Comparison of ENCODE assay signal across 10 cellular contexts in the genomic region with DNA sequence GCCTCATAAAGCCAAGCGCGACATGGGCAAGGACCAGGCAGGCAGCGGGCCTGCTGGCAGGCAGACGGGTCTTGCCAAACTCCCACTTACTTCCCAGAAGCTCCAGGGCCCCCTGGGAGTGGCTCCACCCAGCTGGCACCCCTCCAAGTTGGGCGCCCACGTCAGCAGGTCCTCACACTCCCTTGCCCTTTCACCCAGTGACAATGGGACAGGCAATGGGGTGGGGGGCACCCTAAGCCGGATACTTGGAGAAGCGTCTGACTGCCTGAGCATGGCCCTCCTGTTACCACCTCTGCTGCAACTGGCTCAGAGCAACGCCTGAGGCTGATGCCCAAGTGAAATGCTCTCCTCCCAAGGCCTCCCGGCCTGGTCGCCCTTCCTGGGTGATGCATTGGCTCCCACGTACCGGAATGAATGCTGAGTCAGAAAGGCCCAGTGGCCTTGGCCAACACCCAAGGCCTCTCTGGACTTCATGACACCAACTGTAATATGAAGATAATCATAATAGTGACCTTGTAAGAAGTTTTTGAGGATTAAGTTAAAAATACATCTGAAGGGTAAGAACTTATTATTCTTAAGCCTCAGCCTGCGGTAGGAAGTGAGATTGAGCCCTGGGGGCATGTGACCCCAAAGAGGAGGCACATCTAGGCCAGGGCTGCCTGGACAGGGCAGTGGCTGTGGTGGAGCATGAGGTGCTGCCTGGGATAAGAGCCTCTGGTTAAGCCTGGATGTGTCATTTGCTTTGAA. TPM values are rescaled to one million over a fixed set of nuclear protein-coding genes. Genes with fewer than 3 reads are reported as not detected.
DNase-seq lines count a peak whose midpoint lies in the region; ATAC-seq and TF ChIP-seq lines count a peak whose summit lies in the region.
"Had no signal": no experiment of that assay in that cellular context is flagged by ENCODE, and none has a peak within 500 bp of the region (broad histone marks: within the 10 kb centered on the region; RNA-seq: fewer than 3 reads in every experiment).

No MANE protein-coding gene starts in this region.

- H3K4me1 Mint-ChIP-seq in neural crest cell: peaks cover 15% of the 10 kb centered on the region
- H3K4me1 Mint-ChIP-seq: activated T-helper 17 cell treated with anti-CD3 and anti-CD28 coated beads, Interleukin-2, amount 50 U/mL, for 72 hours had no signal

- peak overlapping the region; percentile 73 for H3K27ac Mint-ChIP-seq in neural crest cell (ENCODE audit: unreplicated experiment)
- H3K27ac Mint-ChIP-seq: activated T-helper 17 cell treated with anti-CD3 and anti-CD28 coated beads, Interleukin-2, amount 50 U/mL, for 72 hours; CD4-positive, CD25-positive, alpha-beta regulatory T cell had no signal

- in situ Hi-C loops in ACHN (cut with HindIII; ENCODE audit: low pct_ligation_motif_present, low pct_unique_long_range_greater_than_20kb, low sequenced_read_pairs): no loop called here

- DNase-seq in ACHN: peak; percentile 78
- DNase-seq in NCI-H69 (lab: John Stamatoyannopoulos, UW): peak; percentile 19
- peak; percentile 66 to 76 for DNase-seq in erythroblast (lab: John Stamatoyannopoulos, UW)
- DNase-seq in neural crest cell (ENCODE audit: low read depth, low spot score): no peak
- no peak for DNase-seq in activated CD4-positive, CD25-positive, alpha-beta regulatory T cell (lab: John Stamatoyannopoulos, UW)
- no peak for DNase-seq in NCI-H446 (lab: John Stamatoyannopoulos, UW)
- no peak for DNase-seq in DMS53 (lab: John Stamatoyannopoulos, UW)
- DNase-seq: CD4-positive, CD25-positive, alpha-beta regulatory T cell had no signal

- no peak for ATAC-seq in HG02970 (IDR thresholded peaks at IDR 0.05; ENCODE audit: low FRiP score, unreplicated experiment)
- ATAC-seq: activated T-helper 17 cell treated with anti-CD3 and anti-CD28 coated beads, Interleukin-2, amount 50 U/mL, for 72 hours had no signal

- H3K4me3 Mint-ChIP-seq in neural crest cell: no peak overlapping the region
- H3K4me3 Mint-ChIP-seq: activated T-helper 17 cell treated with anti-CD3 and anti-CD28 coated beads, Interleukin-2, amount 50 U/mL, for 72 hours had no signal

- no peak for TF ChIP-seq CTCF in neural crest cell (conservative IDR thresholded peaks at IDR 0.05)

- no peak for TF ChIP-seq POLR2A in erythroblast (IDR thresholded peaks at IDR 0.05; ENCODE audit: low read length)

- H3K36me3 Mint-ChIP-seq in neural crest cell (ENCODE audit: low read depth): no peaks in the 10 kb centered on the region
- H3K36me3 Mint-ChIP-seq: CD4-positive, CD25-positive, alpha-beta regulatory T cell had no signal

- no peaks in the 10 kb centered on the region for H3K27me3 Mint-ChIP-seq in neural crest cell (ENCODE audit: low read depth)

- no peaks in the 10 kb centered on the region for H3K9me3 Mint-ChIP-seq in neural crest cell
- H3K9me3 Mint-ChIP-seq: activated T-helper 17 cell treated with anti-CD3 and anti-CD28 coated beads, Interleukin-2, amount 50 U/mL, for 72 hours had no signal

RNA-seq across cellular contexts. Expression of gene KCNK3, which starts 31.7 kb away (rescaled TPM):
- total RNA-seq in neural crest cell: 0.58 and 0.68 TPM in 2 replicates
- total RNA-seq: activated T-helper 17 cell treated with anti-CD3 and anti-CD28 coated beads, Interleukin-2, amount 50 U/mL, for 72 hours; CD4-positive, CD25-positive, alpha-beta regulatory T cell had no signal

RNA-seq across cellular contexts. Expression of gene SLC35F6, which starts 39.9 kb away (rescaled TPM):
- 28.9 and 30.6 TPM in 2 replicates for total RNA-seq in neural crest cell

Comparison
In these comparisons a context has a peak if more than half of its experiments do, and no peak if none do; other contexts are left out.
1. DNase-seq: peak in ACHN (single experiment), NCI-H69 (single experiment) and erythroblast (2 of 2); none in neural crest cell (single experiment), activated CD4-positive, CD25-positive, alpha-beta regulatory T cell (0 of 4), NCI-H446 (0 of 2) and DMS53 (single experiment).